15 cellular contexts compared by ENCODE assay signal in genomic region chr17:55172612-55173011, GRCh38.
DNase-seq lines count a peak whose midpoint lies in the region; ATAC-seq and TF ChIP-seq lines count a peak whose summit lies in the region.
"Had no signal": no experiment of that assay in that cellular context is flagged by ENCODE, and none has a peak within 500 bp of the region (broad histone marks: within the 10 kb centered on the region; RNA-seq: fewer than 3 reads in every experiment).

No MANE protein-coding gene starts in this region.

- H3K9me3 ChIP-seq in OCI-LY7 (ENCODE audit: low read length), result peaks cover 17% of the 10 kb centered on the region
- H3K9me3 ChIP-seq: SK-N-SH had no signal

- no peaks in the 10 kb centered on the region for H3K79me2 ChIP-seq in OCI-LY7 (ENCODE audit: insufficient read depth, low read depth, low read length)

- CTCF ChIA-PET in OCI-LY7 (lab: Charles Lee; ENCODE audit: unreplicated experiment), result no interaction called here

- peak overlapping the region; percentile 63 for H3K4me2 ChIP-seq in OCI-LY7 (ENCODE audit: low read length)
- H3K4me2 ChIP-seq: PC-9, SK-N-SH had no signal

- no TSS peak for BruUV-seq in OCI-LY7 (replicated peaks; lab: Mats Ljungman, UMichigan)

- POLR2A ChIA-PET in OCI-LY7 (lab: Charles Lee), result no interaction called here

- H3K4me3 ChIP-seq in OCI-LY7 (ENCODE audit: low read depth, low read length, poor library complexity, severe bottlenecking), result peak overlapping the region; percentile 0
- H3K4me3 ChIP-seq: PC-9 had no signal

- H2AFZ ChIP-seq in OCI-LY7 (ENCODE audit: low read length), result peak overlapping the region; percentile 19; the same call in 1 of the 2 replicates
- H2AFZ ChIP-seq: PC-9 had no signal

- no peaks in the 10 kb centered on the region for H3K9me2 ChIP-seq in OCI-LY7 (ENCODE audit: insufficient read depth, low read length)
- H3K9me2 ChIP-seq: SK-N-SH had no signal

- peaks cover 83% of the 10 kb centered on the region for H3K4me1 ChIP-seq in OCI-LY7 (ENCODE audit: insufficient read depth, low read length, poor library complexity, severe bottlenecking)

- intact Hi-C loops in OCI-LY7 (cut with micrococcal nuclease; ENCODE audit: unreplicated experiment), result no loop called here

- no peak for TF ChIP-seq CTCF in OCI-LY7 (conservative IDR thresholded peaks at IDR 0.05; ENCODE audit: low read length)

- ATAC-seq in GM18502 (IDR thresholded peaks at IDR 0.05; ENCODE audit: poor library complexity, unreplicated experiment) (peak; percentile 27), GM21717 (IDR thresholded peaks at IDR 0.05; ENCODE audit: unreplicated experiment) (peak; percentile 30), GM21528 (IDR thresholded peaks at IDR 0.05; ENCODE audit: low FRiP score, unreplicated experiment) (no peak)

- DNase-seq in OCI-LY7 (ENCODE audit: low spot score) (no peak), epithelial cell of prostate (ENCODE audit: low read depth, low spot score) (peak; percentile 72), NCI-H1092 treated with DMSO at 0.1 percent for 48 hours (lab: John Stamatoyannopoulos, UW) (no peak)
- DNase-seq in activated CD4-positive, CD25-positive, alpha-beta regulatory T cell (lab: John Stamatoyannopoulos, UW), result no peak
- DNase-seq: COR-L47, H7, NCI-H1436 treated with DMSO at 0.1 percent for 48 hours, NCI-H2081, NCI-H2227 treated with DMSO at 0.1 percent for 48 hours, Right ventricle myocardium superior, SK-N-SH had no signal

- peaks cover 12% of the 10 kb centered on the region for H3K36me3 ChIP-seq in OCI-LY7 (ENCODE audit: insufficient read depth, low read length)

- H4K20me1 ChIP-seq in OCI-LY7 (ENCODE audit: insufficient read depth, low read length), result no peaks in the 10 kb centered on the region

- H3K27ac ChIP-seq in OCI-LY7 (ENCODE audit: low read depth, low read length, poor library complexity, severe bottlenecking) (no peak overlapping the region), epithelial cell of prostate (peak overlapping the region; percentile 6)
- H3K27ac ChIP-seq: PC-9 had no signal
